ENCODE assay signal across 12 cellular contexts in the genomic region with DNA sequence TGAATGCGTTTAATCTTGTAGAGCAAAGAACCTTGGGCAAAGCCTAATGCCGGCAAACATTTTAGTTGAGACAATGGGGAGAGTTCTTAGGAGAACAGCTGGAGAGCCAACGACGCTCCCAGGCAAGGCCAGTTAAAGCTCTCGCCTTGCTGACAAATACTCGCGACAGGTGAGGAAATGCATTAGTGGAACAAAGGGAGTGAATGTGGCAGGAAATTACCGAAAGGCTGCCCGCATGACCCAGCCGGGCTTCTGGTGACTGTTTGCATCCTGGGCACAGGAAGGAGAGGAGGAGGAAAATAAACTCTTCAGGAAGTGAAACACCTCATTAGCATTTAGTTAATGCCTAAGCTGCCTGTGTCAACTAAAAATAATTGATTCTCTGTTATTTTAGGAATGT.
DNase-seq lines count a peak whose midpoint lies in the region; ATAC-seq and TF ChIP-seq lines count a peak whose summit lies in the region.
"Had no signal": no experiment of that assay in that cellular context is flagged by ENCODE, and none has a peak within 500 bp of the region (broad histone marks: within the 10 kb centered on the region; RNA-seq: fewer than 3 reads in every experiment).

No MANE protein-coding gene starts in this region.

- 55% methylated on average over 10 of the region's 10 CpGs for WGBS in esophagus muscularis mucosa

- H3K36me3 Mint-ChIP-seq in activated T-helper 17 cell treated with anti-CD3 and anti-CD28 coated beads, Interleukin-2, amount 50 U/mL, for 72 hours (ENCODE audit: low read depth) = no peaks in the 10 kb centered on the region
- no peaks in the 10 kb centered on the region for H3K36me3 Mint-ChIP-seq in stimulated activated memory B cell treated with anti-CD40 and anti-IgM and Interleukin-4, amounts not matched to agents 10 μg/mL and 1 μg/mL and 100 μg/mL, for 72 hours
- H3K36me3 Mint-ChIP-seq: activated CD8-positive, alpha-beta memory T cell treated with anti-CD3 and anti-CD28 coated beads, Interleukin-2, amount 10 ng/mL, durations not matched to agents 7 days and 5 days; CD4-positive, CD25-positive, alpha-beta regulatory T cell had no signal

- no peak for TF ChIP-seq EP300 in esophagus muscularis mucosa (IDR thresholded peaks at IDR 0.05)

- TF ChIP-seq POLR2A in esophagus muscularis mucosa (IDR thresholded peaks at IDR 0.05; ENCODE audit: low read depth) = no peak

- no peaks in the 10 kb centered on the region for H3K36me3 ChIP-seq in esophagus muscularis mucosa

- intact Hi-C loops in esophagus muscularis mucosa (cut with DNase I) = no loop called here

- no peaks in the 10 kb centered on the region for H3K9me3 Mint-ChIP-seq in activated T-helper 17 cell treated with anti-CD3 and anti-CD28 coated beads, Interleukin-2, amount 50 U/mL, for 72 hours
- no peaks in the 10 kb centered on the region for H3K9me3 Mint-ChIP-seq in stimulated activated memory B cell treated with anti-CD40 and anti-IgM and Interleukin-4, amounts not matched to agents 10 μg/mL and 1 μg/mL and 100 μg/mL, for 72 hours

- no peak overlapping the region for H3K27ac Mint-ChIP-seq in activated T-helper 17 cell treated with anti-CD3 and anti-CD28 coated beads, Interleukin-2, amount 50 U/mL, for 72 hours
- H3K27ac Mint-ChIP-seq in stimulated activated memory B cell treated with anti-CD40 and anti-IgM and Interleukin-4, amounts not matched to agents 10 μg/mL and 1 μg/mL and 100 μg/mL, for 72 hours = no peak overlapping the region
- H3K27ac Mint-ChIP-seq: activated CD8-positive, alpha-beta memory T cell treated with anti-CD3 and anti-CD28 coated beads, Interleukin-2, amount 10 ng/mL, durations not matched to agents 7 days and 5 days had no signal

- ATAC-seq in activated T-helper 17 cell treated with anti-CD3 and anti-CD28 coated beads, Interleukin-2, amount 50 U/mL, for 72 hours (replicated peaks) = no peak
- ATAC-seq in stimulated activated memory B cell treated with anti-CD40 and anti-IgM and Interleukin-4, amounts not matched to agents 10 μg/mL and 1 μg/mL and 100 μg/mL, for 72 hours = no peak
- ATAC-seq in HG03025 (IDR thresholded peaks at IDR 0.05; ENCODE audit: low FRiP score, unreplicated experiment) = no peak
- ATAC-seq: activated CD8-positive, alpha-beta memory T cell treated with anti-CD3 and anti-CD28 coated beads, Interleukin-2, amount 10 ng/mL, durations not matched to agents 7 days and 5 days; mucosa of descending colon had no signal

- no peak overlapping the region for H3K4me3 ChIP-seq in esophagus muscularis mucosa
- H3K4me3 ChIP-seq: mucosa of descending colon, smooth muscle cell had no signal

- H3K4me3 Mint-ChIP-seq in activated T-helper 17 cell treated with anti-CD3 and anti-CD28 coated beads, Interleukin-2, amount 50 U/mL, for 72 hours = peak overlapping the region; percentile 35
- no peak overlapping the region for H3K4me3 Mint-ChIP-seq in stimulated activated memory B cell treated with anti-CD40 and anti-IgM and Interleukin-4, amounts not matched to agents 10 μg/mL and 1 μg/mL and 100 μg/mL, for 72 hours
- H3K4me3 Mint-ChIP-seq: activated CD8-positive, alpha-beta memory T cell treated with anti-CD3 and anti-CD28 coated beads, Interleukin-2, amount 10 ng/mL, durations not matched to agents 7 days and 5 days had no signal

- no peaks in the 10 kb centered on the region for H3K4me1 ChIP-seq in esophagus muscularis mucosa

- H3K27me3 ChIP-seq in esophagus muscularis mucosa = peaks cover 0 to 10% (median 0%) of the 10 kb centered on the region in 4 donors

- H3K9me3 ChIP-seq in esophagus muscularis mucosa = no peaks in the 10 kb centered on the region
- H3K9me3 ChIP-seq: mucosa of descending colon had no signal

- H3K27ac ChIP-seq in esophagus muscularis mucosa (replicated peaks in 1 of 4) = no peak overlapping the region

- no peak for TF ChIP-seq CTCF in esophagus muscularis mucosa (IDR thresholded peaks at IDR 0.05)

- H3K27me3 Mint-ChIP-seq in activated T-helper 17 cell treated with anti-CD3 and anti-CD28 coated beads, Interleukin-2, amount 50 U/mL, for 72 hours = no peaks in the 10 kb centered on the region
- H3K27me3 Mint-ChIP-seq in stimulated activated memory B cell treated with anti-CD40 and anti-IgM and Interleukin-4, amounts not matched to agents 10 μg/mL and 1 μg/mL and 100 μg/mL, for 72 hours = peaks cover 21% of the 10 kb centered on the region
- H3K27me3 Mint-ChIP-seq: CD4-positive, CD25-positive, alpha-beta regulatory T cell had no signal

- H3K4me1 Mint-ChIP-seq in activated T-helper 17 cell treated with anti-CD3 and anti-CD28 coated beads, Interleukin-2, amount 50 U/mL, for 72 hours = peaks cover 26% of the 10 kb centered on the region
- no peaks in the 10 kb centered on the region for H3K4me1 Mint-ChIP-seq in stimulated activated memory B cell treated with anti-CD40 and anti-IgM and Interleukin-4, amounts not matched to agents 10 μg/mL and 1 μg/mL and 100 μg/mL, for 72 hours

- DNase-seq in DMS153 treated with DMSO at 0.1 percent for 48 hours (lab: John Stamatoyannopoulos, UW; ENCODE audit: unreplicated experiment) (peak; percentile 76), NCI-H1436 treated with DMSO at 0.1 percent for 48 hours (lab: John Stamatoyannopoulos, UW) (peak; percentile 7), left kidney (ENCODE audit: low read depth, low spot score) (peak; percentile 89), esophagus muscularis mucosa (ENCODE audit: extremely low spot score) (no peak)
- no peak for DNase-seq in central memory CD4-positive, alpha-beta T cell
- DNase-seq: activated CD8-positive, alpha-beta memory T cell treated with anti-CD3 and anti-CD28 coated beads, Interleukin-2, amount 10 ng/mL, durations not matched to agents 7 days and 5 days; CD4-positive, CD25-positive, alpha-beta regulatory T cell; mucosa of descending colon had no signal

Comparison
In these comparisons a context has a peak if more than half of its experiments do, and no peak if none do; other contexts are left out.
1. DNase-seq: peak in DMS153 treated with DMSO at 0.1 percent for 48 hours (single experiment), NCI-H1436 treated with DMSO at 0.1 percent for 48 hours (single experiment) and left kidney (single experiment); none in central memory CD4-positive, alpha-beta T cell (single experiment) and esophagus muscularis mucosa (single experiment).